In genomic region chr3:77081240-77081661, GRCh38 we compare ENCODE assay signal across 1 cellular context.
TF ChIP-seq lines count a peak whose summit lies in the region.

No MANE protein-coding gene starts in this region.

TF ChIP-seq in WTC11, 78 proteins besides CTCF, POLR2A, EP300 and RAD21 (continued from another document):
- TF ChIP-seq ZNF532 (CRISPR knock-in tag; IDR thresholded peaks at IDR 0.05; ENCODE audit: borderline replicate concordance) (no peak), ESRRA (CRISPR knock-in tag; IDR thresholded peaks at IDR 0.05; ENCODE audit: borderline replicate concordance) (no peak), SOX15 (CRISPR knock-in tag; IDR thresholded peaks at IDR 0.05) (no peak), AFF4 (CRISPR knock-in tag; IDR thresholded peaks at IDR 0.05; ENCODE audit: borderline replicate concordance) (no peak)
TF ChIP-seq in WTC11: peak in this region for 0.
